In genomic region chr2:224947566-224947965, GRCh38 we compare ENCODE assay signal across 11 cellular contexts.
DNase-seq lines count a peak whose midpoint lies in the region; ATAC-seq and TF ChIP-seq lines count a peak whose summit lies in the region.
"Had no signal": no experiment of that assay in that cellular context is flagged by ENCODE, and none has a peak within 500 bp of the region (broad histone marks: within the 10 kb centered on the region; RNA-seq: fewer than 3 reads in every experiment).

No MANE protein-coding gene starts in this region.

- TF ChIP-seq POLR2A in spleen (IDR thresholded peaks at IDR 0.05), result no peak

- H3K27me3 ChIP-seq in SJCRH30 (no peaks in the 10 kb centered on the region), spleen (replicated peaks in 1 of 7) (no peaks in the 10 kb centered on the region)

- H3K9me3 ChIP-seq in SJCRH30 (replicated peaks) (no peaks in the 10 kb centered on the region; the same call in 1 of the 2 replicates), spleen (no peaks in the 10 kb centered on the region)

- no peak for DNase-seq in activated CD8-positive, alpha-beta memory T cell treated with anti-CD3 and anti-CD28 coated beads, Interleukin-2, amount 10 ng/mL, durations not matched to agents 7 days and 5 days
- DNase-seq in activated CD8-positive, alpha-beta memory T cell treated with anti-CD3 and anti-CD28 coated beads, Interleukin-2, amount 50 U/mL, for 4 hours, result no peak
- peak in 1 of 2 experiments; percentile 15 for DNase-seq in SJCRH30
- no peak for DNase-seq in spleen
- DNase-seq in DMS 273 treated with DMSO at 0.1 percent for 48 hours (lab: John Stamatoyannopoulos, UW), result no peak
- no peak for DNase-seq in mesothelial cell of epicardium (ENCODE audit: low spot score in 2 of 2, unreplicated experiment in 2 of 2)
- DNase-seq in HT-29 (ENCODE audit: low spot score), result no peak
- DNase-seq: aorta, cortex of kidney, NCI-H2081 treated with DMSO at 0.1 percent for 48 hours had no signal

- CTCF ChIA-PET in activated CD8-positive, alpha-beta memory T cell treated with anti-CD3 and anti-CD28 coated beads, Interleukin-2, amount 10 ng/mL, durations not matched to agents 7 days and 5 days (lab: Charles Lee), result interaction anchor here (1.0 to 14.1 kb wide), 5 partner anchors 9 to 54 kb away, joined by 3 to 132 read pairs (median 5); no protein-coding TSS in a partner anchor

- H3K9me3 Mint-ChIP-seq in activated CD8-positive, alpha-beta memory T cell treated with anti-CD3 and anti-CD28 coated beads, Interleukin-2, amount 10 ng/mL, durations not matched to agents 7 days and 5 days (ENCODE audit: low read depth), result no peaks in the 10 kb centered on the region
- no peaks in the 10 kb centered on the region for H3K9me3 Mint-ChIP-seq in dendritic cell treated with granulocyte-macrophage colony-stimulating factor and Interleukin-4, amounts not matched to agents 40 ng/mL and 50 ng/mL, for 4 days
- H3K9me3 Mint-ChIP-seq in mesothelial cell of epicardium, result peaks cover 4% of the 10 kb centered on the region

- intact Hi-C loops in dendritic cell treated with granulocyte-macrophage colony-stimulating factor and Interleukin-4, amounts not matched to agents 40 ng/mL and 50 ng/mL, for 4 days (cut with micrococcal nuclease), result no loop called here
- intact Hi-C loops in spleen (cut with DNase I; ENCODE audit: low total_unique reads), result no loop called here

- peak overlapping the region; percentile 96 for H3K27ac Mint-ChIP-seq in activated CD8-positive, alpha-beta memory T cell treated with anti-CD3 and anti-CD28 coated beads, Interleukin-2, amount 10 ng/mL, durations not matched to agents 7 days and 5 days
- H3K27ac Mint-ChIP-seq in dendritic cell treated with granulocyte-macrophage colony-stimulating factor and Interleukin-4, amounts not matched to agents 40 ng/mL and 50 ng/mL, for 4 days, result peak overlapping the region; percentile 80
- H3K27ac Mint-ChIP-seq in mesothelial cell of epicardium, result no peak overlapping the region

- no peaks in the 10 kb centered on the region for H3K27me3 Mint-ChIP-seq in activated CD8-positive, alpha-beta memory T cell treated with anti-CD3 and anti-CD28 coated beads, Interleukin-2, amount 10 ng/mL, durations not matched to agents 7 days and 5 days
- no peaks in the 10 kb centered on the region for H3K27me3 Mint-ChIP-seq in dendritic cell treated with granulocyte-macrophage colony-stimulating factor and Interleukin-4, amounts not matched to agents 40 ng/mL and 50 ng/mL, for 4 days
- peaks cover 24% of the 10 kb centered on the region for H3K27me3 Mint-ChIP-seq in mesothelial cell of epicardium (ENCODE audit: low read depth)

- TF ChIP-seq CTCF in spleen (IDR thresholded peaks at IDR 0.05 in 8 of 11, conservative IDR thresholded peaks at IDR 0.05 in 3 of 11), result no peak
- no peak for TF ChIP-seq CTCF in mesothelial cell of epicardium (IDR thresholded peaks at IDR 0.05; ENCODE audit: unreplicated experiment)

- H3K36me3 Mint-ChIP-seq in activated CD8-positive, alpha-beta memory T cell treated with anti-CD3 and anti-CD28 coated beads, Interleukin-2, amount 10 ng/mL, durations not matched to agents 7 days and 5 days, result peaks cover 34% of the 10 kb centered on the region
- peaks cover 46% of the 10 kb centered on the region for H3K36me3 Mint-ChIP-seq in dendritic cell treated with granulocyte-macrophage colony-stimulating factor and Interleukin-4, amounts not matched to agents 40 ng/mL and 50 ng/mL, for 4 days (ENCODE audit: low read depth)
- no peaks in the 10 kb centered on the region for H3K36me3 Mint-ChIP-seq in mesothelial cell of epicardium

- peaks cover 64% of the 10 kb centered on the region for H3K4me1 Mint-ChIP-seq in activated CD8-positive, alpha-beta memory T cell treated with anti-CD3 and anti-CD28 coated beads, Interleukin-2, amount 10 ng/mL, durations not matched to agents 7 days and 5 days
- peaks cover 83% of the 10 kb centered on the region for H3K4me1 Mint-ChIP-seq in dendritic cell treated with granulocyte-macrophage colony-stimulating factor and Interleukin-4, amounts not matched to agents 40 ng/mL and 50 ng/mL, for 4 days (ENCODE audit: low read depth)
- no peaks in the 10 kb centered on the region for H3K4me1 Mint-ChIP-seq in mesothelial cell of epicardium

- no peak overlapping the region for H3K4me3 ChIP-seq in SJCRH30
- no peak overlapping the region for H3K4me3 ChIP-seq in spleen

- H3K36me3 ChIP-seq in SJCRH30 (no peaks in the 10 kb centered on the region), spleen (no peaks in the 10 kb centered on the region)

- peak overlapping the region; percentile 34 for H3K4me3 Mint-ChIP-seq in activated CD8-positive, alpha-beta memory T cell treated with anti-CD3 and anti-CD28 coated beads, Interleukin-2, amount 10 ng/mL, durations not matched to agents 7 days and 5 days
- H3K4me3 Mint-ChIP-seq in dendritic cell treated with granulocyte-macrophage colony-stimulating factor and Interleukin-4, amounts not matched to agents 40 ng/mL and 50 ng/mL, for 4 days, result no peak overlapping the region
- no peak overlapping the region for H3K4me3 Mint-ChIP-seq in mesothelial cell of epicardium

- WGBS in spleen, 5 donors, result 44 to 62% (median 54%) methylated on average over 4 of the region's 4 CpGs

- peak overlapping the region; percentile 24 for H3K27ac ChIP-seq in SJCRH30
- H3K27ac ChIP-seq in spleen, result peak overlapping the region; percentile 75 to 89 (median 82)

- ATAC-seq in activated CD8-positive, alpha-beta memory T cell treated with anti-CD3 and anti-CD28 coated beads, Interleukin-2, amount 10 ng/mL, durations not matched to agents 7 days and 5 days, result no peak

- H3K4me1 ChIP-seq in SJCRH30 (peaks cover 31% of the 10 kb centered on the region), spleen (peaks cover 40 to 99% (median 84%) of the 10 kb centered on the region in 6 donors)
